ENCODE assay signal across 8 cellular contexts in genomic region chr3:49351521-49352011, GRCh38. TPM values are rescaled to one million over a fixed set of nuclear protein-coding genes. Genes with fewer than 3 reads are reported as not detected.
DNase-seq lines count a peak whose midpoint lies in the region; ATAC-seq and TF ChIP-seq lines count a peak whose summit lies in the region.

No MANE protein-coding gene starts in this region.

- H3K4me1 ChIP-seq in ACC112 (ENCODE audit: control insufficient read depth, insufficient read depth, low read length, unreplicated experiment) (peaks cover 41% of the 10 kb centered on the region), mammary epithelial cell (ENCODE audit: insufficient read depth, low read length) (peaks cover 38% of the 10 kb centered on the region)

- CTCF ChIA-PET in mammary epithelial cell (lab: Charles Lee; ENCODE audit: low non-redundant PET) = no interaction called here
- CTCF ChIA-PET in activated CD4-positive, alpha-beta T cell treated with anti-CD3 and anti-CD28 coated beads, Interleukin-2, amount 10 ng/mL, durations not matched to agents 7 days and 5 days (lab: Charles Lee) = interaction anchor here (1.0 to 3.0 kb wide), 2 partner anchors 11 to 31 kb away, joined by 3 to 14 read pairs; partner anchors contain the start of gene USP4

- intact Hi-C loops in mammary epithelial cell (cut with micrococcal nuclease) = no loop called here

- WGBS in mammary epithelial cell (ENCODE audit: low coverage, missing lambda C conversion rate) = 36% methylated on average over 1 of the region's 1 CpG

- peak; percentile 86 for DNase-seq in LHCN-M2 (ENCODE audit: low read depth)
- DNase-seq in mammary epithelial cell = peak; percentile 83
- DNase-seq in memory B cell (ENCODE audit: low spot score in 2 of 2) = no peak
- DNase-seq in activated CD8-positive, alpha-beta memory T cell treated with anti-CD3 and anti-CD28 coated beads, Interleukin-2, amount 50 U/mL, for 4 hours = no peak
- no peak for DNase-seq in DMS 273 treated with DMSO at 0.1 percent for 48 hours (lab: John Stamatoyannopoulos, UW)
- no peak for DNase-seq in NAMALWA (ENCODE audit: low spot score)
- DNase-seq in activated CD4-positive, alpha-beta T cell treated with anti-CD3 and anti-CD28 coated beads, Interleukin-2, amount 10 ng/mL, durations not matched to agents 7 days and 5 days = no peak

- H3K27me3 ChIP-seq in ACC112 (ENCODE audit: insufficient read depth, low read length) (no peaks in the 10 kb centered on the region), mammary epithelial cell (ENCODE audit: insufficient read depth, low read length) (no peaks in the 10 kb centered on the region)

- no peak for ATAC-seq in memory B cell (ENCODE audit: low read depth)

- in situ Hi-C loops in mammary epithelial cell (cut with MboI; ENCODE audit: low sequenced_read_pairs in 2 of 2) = no loop called here

- H3K4me1 Mint-ChIP-seq in memory B cell = peaks cover 24% of the 10 kb centered on the region
- H3K4me1 Mint-ChIP-seq in activated CD4-positive, alpha-beta T cell treated with anti-CD3 and anti-CD28 coated beads, Interleukin-2, amount 10 ng/mL, durations not matched to agents 7 days and 5 days = peaks cover 11% of the 10 kb centered on the region

- H3K36me3 Mint-ChIP-seq in memory B cell = peaks cover 8% of the 10 kb centered on the region
- peaks cover 8% of the 10 kb centered on the region for H3K36me3 Mint-ChIP-seq in activated CD4-positive, alpha-beta T cell treated with anti-CD3 and anti-CD28 coated beads, Interleukin-2, amount 10 ng/mL, durations not matched to agents 7 days and 5 days (ENCODE audit: low read depth)

- no peak for TF ChIP-seq CTCF in mammary epithelial cell (conservative IDR thresholded peaks at IDR 0.05 in 1 of 2, IDR thresholded peaks at IDR 0.05 in 1 of 2; ENCODE audit: extremely low read depth in 1 of 2, insufficient read depth in 1 of 2, low read depth in 1 of 2, low read length in 2 of 2)

- peak overlapping the region; percentile 25 for H3K4me3 Mint-ChIP-seq in memory B cell
- no peak overlapping the region for H3K4me3 Mint-ChIP-seq in activated CD4-positive, alpha-beta T cell treated with anti-CD3 and anti-CD28 coated beads, Interleukin-2, amount 10 ng/mL, durations not matched to agents 7 days and 5 days

- H3K9me3 Mint-ChIP-seq in memory B cell = no peaks in the 10 kb centered on the region
- H3K9me3 Mint-ChIP-seq in activated CD4-positive, alpha-beta T cell treated with anti-CD3 and anti-CD28 coated beads, Interleukin-2, amount 10 ng/mL, durations not matched to agents 7 days and 5 days = no peaks in the 10 kb centered on the region

- BruUV-seq in mammary epithelial cell (replicated peaks; lab: Mats Ljungman, UMichigan) = no TSS peak

- peak overlapping the region; percentile 51 for H3K27ac Mint-ChIP-seq in memory B cell
- no peak overlapping the region for H3K27ac Mint-ChIP-seq in activated CD4-positive, alpha-beta T cell treated with anti-CD3 and anti-CD28 coated beads, Interleukin-2, amount 10 ng/mL, durations not matched to agents 7 days and 5 days

- H3K9ac ChIP-seq in mammary epithelial cell (ENCODE audit: insufficient read depth, low read length) = no peak overlapping the region

- H4K20me1 ChIP-seq in mammary epithelial cell (ENCODE audit: insufficient read depth, low read length) = no peaks in the 10 kb centered on the region

- peaks cover 9% of the 10 kb centered on the region; the same call in 1 of the 2 replicates for H3K36me3 ChIP-seq in ACC112 (ENCODE audit: insufficient read depth, low read length)
- H3K36me3 ChIP-seq in mammary epithelial cell (ENCODE audit: insufficient read depth, low read length) = peaks cover 10% of the 10 kb centered on the region

- no peak overlapping the region for H2AFZ ChIP-seq in ACC112 (ENCODE audit: low read length, unreplicated experiment)
- H2AFZ ChIP-seq in mammary epithelial cell (ENCODE audit: low read depth, low read length) = no peak overlapping the region

- H3K79me2 ChIP-seq in ACC112 (ENCODE audit: control insufficient read depth, insufficient read depth, low read length, unreplicated experiment) (peaks cover 6% of the 10 kb centered on the region), mammary epithelial cell (ENCODE audit: insufficient read depth, low read length) (peaks cover 5% of the 10 kb centered on the region)

- H3K27ac ChIP-seq in ACC112 (ENCODE audit: low read depth, low read length) (peak overlapping the region; percentile 65), mammary epithelial cell (ENCODE audit: insufficient read depth, low read depth, low read length) (peak overlapping the region; percentile 5)

- H3K4me3 ChIP-seq in ACC112 (ENCODE audit: low read depth, low read length) = no peak overlapping the region
- no peak overlapping the region for H3K4me3 ChIP-seq in mammary epithelial cell (replicated peaks in 1 of 3; ENCODE audit: insufficient read depth in 1 of 3, low read depth in 2 of 3, low read length in 3 of 3)

- no peaks in the 10 kb centered on the region for H3K9me3 ChIP-seq in mammary epithelial cell (replicated peaks; ENCODE audit: insufficient read depth, low read length)

- dilution Hi-C loops in mammary epithelial cell (cut with HindIII; ENCODE audit: low sequenced_read_pairs) = no loop called here

- peak overlapping the region; percentile 19 for H3K4me2 ChIP-seq in mammary epithelial cell (ENCODE audit: insufficient read depth, low read depth, low read length)

- POLR2A ChIA-PET in activated CD4-positive, alpha-beta T cell treated with anti-CD3 and anti-CD28 coated beads, Interleukin-2, amount 10 ng/mL, durations not matched to agents 7 days and 5 days (lab: Charles Lee) = no interaction called here

- no peaks in the 10 kb centered on the region for H3K27me3 Mint-ChIP-seq in memory B cell
- no peaks in the 10 kb centered on the region for H3K27me3 Mint-ChIP-seq in activated CD4-positive, alpha-beta T cell treated with anti-CD3 and anti-CD28 coated beads, Interleukin-2, amount 10 ng/mL, durations not matched to agents 7 days and 5 days

RNA-seq across cellular contexts. Expression of gene GPX1, which starts 6.6 kb away (rescaled TPM):
- total RNA-seq in LHCN-M2 (2014; rRNA removed) = 377 and 434 TPM in 2 replicates
- polyA plus RNA-seq in LHCN-M2 (2012) = 544 TPM
- 100 to 1,000 TPM; 275 to 607 TPM for total RNA-seq in mammary epithelial cell
- 776 TPM for polyA plus RNA-seq in mammary epithelial cell
- 167 TPM for polyA minus RNA-seq in mammary epithelial cell
- 100 to 1,000 TPM in 1 of 2 experiments, 10 to 100 TPM in 1; 89.7 to 110 TPM for total RNA-seq in activated CD4-positive, alpha-beta T cell treated with anti-CD3 and anti-CD28 coated beads, Interleukin-2, amount 10 ng/mL, durations not matched to agents 7 days and 5 days

RNA-seq across cellular contexts. Expression of gene USP4, which starts 11.7 kb away (rescaled TPM):
- total RNA-seq in LHCN-M2 (2014; rRNA removed) (8.5 and 11.0 TPM in 2 replicates), mammary epithelial cell (10 to 100 TPM; 19.0 to 54.6 TPM)
- polyA plus RNA-seq in LHCN-M2 (2012) = 37.8 TPM
- 34.1 TPM for polyA plus RNA-seq in mammary epithelial cell
- 60.7 TPM for polyA minus RNA-seq in mammary epithelial cell
- total RNA-seq in activated CD4-positive, alpha-beta T cell treated with anti-CD3 and anti-CD28 coated beads, Interleukin-2, amount 10 ng/mL, durations not matched to agents 7 days and 5 days = 10 to 100 TPM; 87.1 to 88.4 TPM

Comparison
In these comparisons a context has a peak if more than half of its experiments do, and no peak if none do; other contexts are left out.
1. DNase-seq: peak in LHCN-M2 (single experiment) and mammary epithelial cell (single experiment); none in memory B cell (0 of 2), activated CD8-positive, alpha-beta memory T cell treated with anti-CD3 and anti-CD28 coated beads, Interleukin-2, amount 50 U/mL, for 4 hours (single experiment), DMS 273 treated with DMSO at 0.1 percent for 48 hours (single experiment), NAMALWA (single experiment) and activated CD4-positive, alpha-beta T cell treated with anti-CD3 and anti-CD28 coated beads, Interleukin-2, amount 10 ng/mL, durations not matched to agents 7 days and 5 days (single experiment).